Comparison of ENCODE assay signal across 25 cellular contexts in genomic region chr11:61340985-61341384, GRCh38.
"Had no signal": no experiment of that assay in that cellular context is flagged by ENCODE, and none has a peak within 500 bp of the region (broad histone marks: within the 10 kb centered on the region; RNA-seq: fewer than 3 reads in every experiment).

No MANE protein-coding gene starts in this region.

- H3K36me3 ChIP-seq: brain microvascular endothelial cell had no signal

- H3K9me3 Mint-ChIP-seq: activated CD4-positive, alpha-beta memory T cell treated with anti-CD3 and anti-CD28 coated beads for 36 hours; activated CD4-positive, alpha-beta T cell treated with anti-CD3 and anti-CD28 coated beads, Interleukin-2, amount 10 ng/mL, durations not matched to agents 24 days and 14 days; activated T-cell treated with anti-CD3 and anti-CD28 coated beads, Interleukin-2, amount 50 U/mL, for 24 hours; activated T-helper 2 cell treated with anti-CD3 and anti-CD28 coated beads, Interferon-gamma antibody, Interleukin-2, Interleukin-4, amounts not matched to agents 10 μg/mL and 5 μg/mL and 100 μg/mL, durations not matched to agents 14 hours and 24 hours and 36 hours; effector memory CD8-positive, alpha-beta T cell had no signal

- H3K27ac ChIP-seq: brain microvascular endothelial cell, epithelial cell of prostate had no signal

- DNase-seq: activated CD4-positive, alpha-beta memory T cell treated with anti-CD3 and anti-CD28 coated beads for 36 hours; activated CD4-positive, alpha-beta T cell treated with anti-CD3 and anti-CD28 coated beads for 36 hours; activated CD4-positive, alpha-beta T cell treated with anti-CD3 and anti-CD28 coated beads, Interleukin-2, amount 10 ng/mL, durations not matched to agents 24 days and 14 days; activated CD4-positive, CD25-positive, alpha-beta regulatory T cell; activated CD4-positive, CD25-positive, alpha-beta regulatory T cell treated with anti-CD3 and anti-CD28 coated beads, Interleukin-2, amount 50 U/mL, for 72 hours; activated CD8-positive, alpha-beta memory T cell treated with anti-CD3 and anti-CD28 coated beads, Interleukin-2, amount 50 U/mL, for 48 hours; activated gamma-delta T cell treated with Interleukin-2 at 50 U/mL for 16 hours; activated naive CD4-positive, alpha-beta T cell treated with anti-CD3 and anti-CD28 coated beads, Interleukin-2, amount 50 U/mL, for 16 hours; activated naive CD4-positive, alpha-beta T cell treated with Interleukin-2 at 50 U/mL for 16 hours; activated T-cell treated with anti-CD3 and anti-CD28 coated beads for 4 hours; activated T-cell treated with anti-CD3 and anti-CD28 coated beads, Interleukin-2, amount 50 U/mL, for 24 hours; amniotic stem cell; anterior cingulate cortex; brain microvascular endothelial cell; caudate nucleus; cortex of kidney; dermis blood vessel endothelial cell; effector CD4-positive, alpha-beta T cell; effector memory CD8-positive, alpha-beta T cell; foreskin fibroblast; head of caudate nucleus; T-helper 2 cell had no signal

- H3K4me3 Mint-ChIP-seq: activated CD4-positive, alpha-beta memory T cell treated with anti-CD3 and anti-CD28 coated beads for 36 hours; activated CD4-positive, alpha-beta T cell treated with anti-CD3 and anti-CD28 coated beads for 36 hours; activated CD4-positive, alpha-beta T cell treated with anti-CD3 and anti-CD28 coated beads, Interleukin-2, amount 10 ng/mL, durations not matched to agents 24 days and 14 days; activated naive CD8-positive, alpha-beta T cell; activated T-cell treated with anti-CD3 and anti-CD28 coated beads, Interleukin-2, amount 50 U/mL, for 24 hours; effector memory CD8-positive, alpha-beta T cell had no signal

- ATAC-seq: activated CD4-positive, alpha-beta T cell treated with anti-CD3 and anti-CD28 coated beads for 36 hours; effector memory CD8-positive, alpha-beta T cell had no signal

- H3K27me3 Mint-ChIP-seq: activated CD4-positive, alpha-beta memory T cell treated with anti-CD3 and anti-CD28 coated beads for 36 hours; activated CD4-positive, alpha-beta T cell treated with anti-CD3 and anti-CD28 coated beads for 36 hours; activated CD4-positive, alpha-beta T cell treated with anti-CD3 and anti-CD28 coated beads, Interleukin-2, amount 10 ng/mL, durations not matched to agents 24 days and 14 days; activated naive CD8-positive, alpha-beta T cell; activated T-cell treated with anti-CD3 and anti-CD28 coated beads, Interleukin-2, amount 50 U/mL, for 24 hours; effector memory CD8-positive, alpha-beta T cell had no signal

- H3K27ac Mint-ChIP-seq: activated CD4-positive, alpha-beta memory T cell treated with anti-CD3 and anti-CD28 coated beads for 36 hours; activated CD4-positive, alpha-beta T cell treated with anti-CD3 and anti-CD28 coated beads for 36 hours; activated CD4-positive, alpha-beta T cell treated with anti-CD3 and anti-CD28 coated beads, Interleukin-2, amount 10 ng/mL, durations not matched to agents 24 days and 14 days; activated naive CD8-positive, alpha-beta T cell; activated T-cell treated with anti-CD3 and anti-CD28 coated beads, Interleukin-2, amount 50 U/mL, for 24 hours; activated T-helper 2 cell treated with anti-CD3 and anti-CD28 coated beads, Interferon-gamma antibody, Interleukin-2, Interleukin-4, amounts not matched to agents 10 μg/mL and 5 μg/mL and 100 μg/mL, durations not matched to agents 14 hours and 24 hours and 36 hours; effector memory CD8-positive, alpha-beta T cell had no signal

- H3K27me3 ChIP-seq: brain microvascular endothelial cell had no signal
